Comparison of ENCODE assay signal across 21 cellular contexts in the genomic region with DNA sequence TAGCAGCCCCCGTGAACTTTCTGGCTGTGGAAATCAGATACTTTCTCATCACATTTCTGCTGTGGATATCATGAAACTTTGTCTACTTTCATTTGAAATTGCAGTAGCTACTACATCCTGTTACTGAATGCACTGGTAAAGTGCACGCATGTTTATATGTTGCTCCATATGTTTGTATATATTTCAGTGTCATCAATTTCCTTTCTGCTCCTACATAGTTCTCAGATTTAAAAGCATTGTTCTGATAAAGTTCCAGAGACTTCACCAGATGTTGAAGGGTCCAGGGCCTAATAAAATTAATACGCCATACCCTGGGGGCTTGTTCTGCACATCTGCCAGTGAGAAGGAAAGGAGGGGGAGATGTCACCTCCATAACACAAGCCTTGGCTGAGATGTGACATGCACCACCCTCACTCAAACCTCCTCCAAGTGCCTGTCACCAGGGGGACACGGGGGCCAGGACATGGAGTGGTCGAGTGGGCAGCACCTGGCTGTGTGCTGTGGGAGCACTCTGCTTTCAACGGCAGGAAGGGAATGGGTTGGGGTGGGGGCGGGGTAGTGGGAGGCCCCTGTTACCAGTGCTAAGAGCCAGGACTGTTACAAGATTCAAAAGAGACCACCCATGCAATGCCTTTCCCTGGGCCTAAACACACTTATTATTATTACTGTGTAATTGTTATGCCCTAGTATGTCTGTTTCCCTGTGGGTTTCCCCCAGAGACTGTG.
DNase-seq lines count a peak whose midpoint lies in the region; ATAC-seq and TF ChIP-seq lines count a peak whose summit lies in the region.
"Had no signal": no experiment of that assay in that cellular context is flagged by ENCODE, and none has a peak within 500 bp of the region (broad histone marks: within the 10 kb centered on the region; RNA-seq: fewer than 3 reads in every experiment).

No MANE protein-coding gene starts in this region.

- H4K8ac ChIP-seq in H9 (replicated peaks; ENCODE audit: insufficient read length, low read depth, low read length) = no peak overlapping the region

- no peak overlapping the region for H2AK5ac ChIP-seq in H9 (ENCODE audit: insufficient read length, low read length)

- H2AFZ ChIP-seq in H9 (ENCODE audit: low read length) = no peak overlapping the region

- ATAC-seq in HG03039 (IDR thresholded peaks at IDR 0.05; ENCODE audit: unreplicated experiment) = no peak
- ATAC-seq: CD8-positive, alpha-beta T cell; PC-3 had no signal

- H3K4me1 Mint-ChIP-seq in H9 (peaks cover 12 to 13% of the 10 kb centered on the region in 2 experiments), mesothelial cell of epicardium (peaks cover 51% of the 10 kb centered on the region), endothelial cell (ENCODE audit: unreplicated experiment) (peaks cover 6% of the 10 kb centered on the region)

- DNase-seq in H9 = no peak
- DNase-seq in SJSA1 (ENCODE audit: low read depth in 1 of 2, low spot score in 2 of 2) = peak in 1 of 2 experiments; percentile 89
- DNase-seq in mesothelial cell of epicardium (ENCODE audit: low spot score in 2 of 2, unreplicated experiment in 2 of 2) = no peak
- no peak for DNase-seq in NCI-H2227 (lab: John Stamatoyannopoulos, UW; ENCODE audit: unreplicated experiment)
- no peak for DNase-seq in endothelial cell (ENCODE audit: low spot score)
- DNase-seq: Calu3; CD8-positive, alpha-beta T cell; DMS53; NCI-H1417; NCI-H187; NCI-H2107; NCI-H226; NCI-H524; NCI-H82; PC-3; SIG-M5 had no signal

- no peaks in the 10 kb centered on the region for H3K36me3 Mint-ChIP-seq in H9 (ENCODE audit: insufficient read depth in 1 of 3, low read depth in 3 of 3)
- H3K36me3 Mint-ChIP-seq in mesothelial cell of epicardium = no peaks in the 10 kb centered on the region
- no peaks in the 10 kb centered on the region for H3K36me3 Mint-ChIP-seq in endothelial cell (ENCODE audit: low read depth, unreplicated experiment)
- H3K36me3 Mint-ChIP-seq: CD8-positive, alpha-beta T cell had no signal

- H3K23me2 ChIP-seq in H9 (ENCODE audit: insufficient read length, low read depth, low read length, poor library complexity, severe bottlenecking) = no peaks in the 10 kb centered on the region

- TF ChIP-seq CTCF in H9 (conservative IDR thresholded peaks at IDR 0.05) (no peak), mesothelial cell of epicardium (IDR thresholded peaks at IDR 0.05; ENCODE audit: unreplicated experiment) (no peak), endothelial cell (IDR thresholded peaks at IDR 0.05; ENCODE audit: unreplicated experiment) (no peak)

- H3T11ph ChIP-seq in H9 (ENCODE audit: low read length) = no peak overlapping the region

- H2BK120ac ChIP-seq in H9 (ENCODE audit: low read depth, low read length, poor library complexity, severe bottlenecking) = no peak overlapping the region

- H3K36me3 ChIP-seq in SJSA1 (no peaks in the 10 kb centered on the region), skeletal muscle satellite cell (ENCODE audit: insufficient read depth, low read length) (no peaks in the 10 kb centered on the region)
- H3K36me3 ChIP-seq: BLaER1 treated with 17β-estradiol and CSF1 and Interleukin-3, amounts not matched to agents 10 nM and 100 nM had no signal

- H3K27me3 ChIP-seq in H9 (ENCODE audit: insufficient read depth, low read length) = no peaks in the 10 kb centered on the region
- H3K27me3 ChIP-seq in SJSA1 (replicated peaks) = no peaks in the 10 kb centered on the region
- H3K27me3 ChIP-seq in skeletal muscle satellite cell (ENCODE audit: control insufficient read depth, insufficient read depth, low read length) = no peaks in the 10 kb centered on the region
- H3K27me3 ChIP-seq: BLaER1 treated with 17β-estradiol and CSF1 and Interleukin-3, amounts not matched to agents 10 nM and 100 nM had no signal

- H2BK12ac ChIP-seq in H9 (ENCODE audit: insufficient read length, low read depth, low read length) = no peak overlapping the region

- H3K4me3 Mint-ChIP-seq in H9 (no peak overlapping the region), mesothelial cell of epicardium (no peak overlapping the region), endothelial cell (ENCODE audit: unreplicated experiment) (no peak overlapping the region)
- H3K4me3 Mint-ChIP-seq: CD8-positive, alpha-beta T cell had no signal

- H3K18ac ChIP-seq in H9 (ENCODE audit: insufficient read length, low read depth, low read length) = no peak overlapping the region

- no peak overlapping the region for H2BK5ac ChIP-seq in H9 (ENCODE audit: insufficient read length, low read length)

- no peak overlapping the region for H2BK20ac ChIP-seq in H9 (ENCODE audit: low read depth, low read length, poor library complexity, severe bottlenecking)

- no peaks in the 10 kb centered on the region for H3K79me2 ChIP-seq in H9 (ENCODE audit: insufficient read depth, low read length)

- no CpG with 5 or more reads among the region's 7 CpGs for WGBS in H9 (ENCODE audit: extremely low coverage, insufficient read length, low lambda C conversion rate)

- H3K27ac ChIP-seq in H9 (ENCODE audit: insufficient read length, low read depth, low read length) (no peak overlapping the region), SJSA1 (peak overlapping the region; percentile 99)
- H3K27ac ChIP-seq: BLaER1 treated with 17β-estradiol and CSF1 and Interleukin-3, amounts not matched to agents 10 nM and 100 nM; KMS-11; RWPE1 had no signal

- no peaks in the 10 kb centered on the region for H3K79me1 ChIP-seq in H9 (ENCODE audit: insufficient read depth, low read depth, low read length, poor library complexity, severe bottlenecking)

- no peak overlapping the region for H4K5ac ChIP-seq in H9 (ENCODE audit: insufficient read length, low read depth, low read length)

- no peaks in the 10 kb centered on the region for H4K20me1 ChIP-seq in H9 (ENCODE audit: control insufficient read depth, insufficient read depth, insufficient read length)
- H4K20me1 ChIP-seq: BLaER1 treated with 17β-estradiol and CSF1 and Interleukin-3, amounts not matched to agents 10 nM and 100 nM had no signal

- peaks cover 0 to 2% of the 10 kb centered on the region in 2 experiments; a peak in 1 of 5 replicates for H3K9me3 Mint-ChIP-seq in H9
- H3K9me3 Mint-ChIP-seq in mesothelial cell of epicardium = no peaks in the 10 kb centered on the region
- H3K9me3 Mint-ChIP-seq in endothelial cell (ENCODE audit: unreplicated experiment) = no peaks in the 10 kb centered on the region
- H3K9me3 Mint-ChIP-seq: CD8-positive, alpha-beta T cell had no signal

- H3K9ac ChIP-seq in H9 (ENCODE audit: extremely low read depth, insufficient read length, low read length) (no peak overlapping the region), skeletal muscle satellite cell (ENCODE audit: low read depth, low read length) (peak overlapping the region; percentile 74)
- H3K9ac ChIP-seq: BLaER1 treated with 17β-estradiol and CSF1 and Interleukin-3, amounts not matched to agents 10 nM and 100 nM; KMS-11 had no signal

- H3K14ac ChIP-seq in H9 (ENCODE audit: insufficient read depth, low read length) = peak overlapping the region; percentile 50; the same call in 1 of the 2 replicates

- H3K4me3 ChIP-seq in SJSA1 = no peak overlapping the region
- no peak overlapping the region for H3K4me3 ChIP-seq in skeletal muscle satellite cell (ENCODE audit: low read length)
- H3K4me3 ChIP-seq: BLaER1 treated with 17β-estradiol and CSF1 and Interleukin-3, amounts not matched to agents 10 nM and 100 nM had no signal

- H3K27me3 Mint-ChIP-seq in H9 (ENCODE audit: low read depth) (peaks cover 13% of the 10 kb centered on the region), mesothelial cell of epicardium (ENCODE audit: low read depth) (peaks cover 1% of the 10 kb centered on the region), endothelial cell (ENCODE audit: unreplicated experiment) (no peaks in the 10 kb centered on the region)

- no peaks in the 10 kb centered on the region for H3K9me3 ChIP-seq in H9 (ENCODE audit: control insufficient read depth, low read depth, low read length)
- H3K9me3 ChIP-seq in SJSA1 (replicated peaks) = 0 out of 2 replicates have a peak, but pooled peaks cover 2% of the 10 kb centered on the region
- no peaks in the 10 kb centered on the region for H3K9me3 ChIP-seq in skeletal muscle satellite cell (replicated peaks; ENCODE audit: low read length)
- H3K9me3 ChIP-seq: BLaER1 treated with 17β-estradiol and CSF1 and Interleukin-3, amounts not matched to agents 10 nM and 100 nM had no signal

- H3K27ac Mint-ChIP-seq in H9 (no peak overlapping the region), mesothelial cell of epicardium (peak overlapping the region; percentile 97), endothelial cell (ENCODE audit: unreplicated experiment) (no peak overlapping the region)
- H3K27ac Mint-ChIP-seq: CD8-positive, alpha-beta T cell had no signal

- H3K4ac ChIP-seq in H9 (ENCODE audit: low read depth, low read length) = no peak overlapping the region

- no peak overlapping the region for H3K56ac ChIP-seq in H9 (ENCODE audit: insufficient read length, low read depth, low read length)

- no peaks in the 10 kb centered on the region for H3K4me1 ChIP-seq in H9 (ENCODE audit: insufficient read depth, low read length)
- H3K4me1 ChIP-seq in SJSA1 (replicated peaks) = peaks cover 67% of the 10 kb centered on the region
- H3K4me1 ChIP-seq in skeletal muscle satellite cell (ENCODE audit: control insufficient read depth, insufficient read depth, low read length) = peaks cover 54% of the 10 kb centered on the region

- no peak overlapping the region for H4K91ac ChIP-seq in H9 (ENCODE audit: insufficient read length, low read depth, low read length)

- H2BK15ac ChIP-seq in H9 (ENCODE audit: low read depth, low read length) = no peak overlapping the region

- no peak overlapping the region for H3K23ac ChIP-seq in H9 (ENCODE audit: insufficient read length, low read depth, low read length)

- no peak overlapping the region for H3K4me2 ChIP-seq in H9 (ENCODE audit: insufficient read depth, insufficient read length, low read length)
- no peak overlapping the region for H3K4me2 ChIP-seq in skeletal muscle satellite cell (ENCODE audit: low read length)
- H3K4me2 ChIP-seq: BLaER1 treated with 17β-estradiol and CSF1 and Interleukin-3, amounts not matched to agents 10 nM and 100 nM; KMS-11 had no signal
